ENCODE assay signal across 1 cellular context in genomic region chr18:573385-573784, GRCh38.
TF ChIP-seq lines count a peak whose summit lies in the region.

No MANE protein-coding gene starts in this region.

TF ChIP-seq in HepG2, 621 proteins besides CTCF, POLR2A, EP300 and RAD21 (continued from another document):
- TF ChIP-seq HBP1 (CRISPR knock-in tag; IDR thresholded peaks at IDR 0.05; ENCODE audit: low read depth) (no peak), ADNP (CRISPR knock-in tag; IDR thresholded peaks at IDR 0.05) (no peak), ZBTB8A (CRISPR knock-in tag; IDR thresholded peaks at IDR 0.05; ENCODE audit: borderline replicate concordance, low read depth) (no peak), TSC22D2 (CRISPR knock-in tag; IDR thresholded peaks at IDR 0.05; ENCODE audit: borderline replicate concordance) (no peak), TFE3 (CRISPR knock-in tag; IDR thresholded peaks at IDR 0.05) (no peak), ZNF180 (CRISPR knock-in tag; IDR thresholded peaks at IDR 0.05; ENCODE audit: borderline replicate concordance, low read depth) (no peak), HOXA7 (CRISPR knock-in tag; IDR thresholded peaks at IDR 0.05) (no peak), ZFP41 (CRISPR knock-in tag; IDR thresholded peaks at IDR 0.05; ENCODE audit: borderline replicate concordance) (no peak), GATAD2A (CRISPR knock-in tag; IDR thresholded peaks at IDR 0.05) (peak; percentile 53), PITX1 (CRISPR knock-in tag; IDR thresholded peaks at IDR 0.05) (peak; percentile 86), JUNB (CRISPR knock-in tag; IDR thresholded peaks at IDR 0.05; ENCODE audit: borderline replicate concordance) (no peak), ZNF232 (CRISPR knock-in tag; IDR thresholded peaks at IDR 0.05; ENCODE audit: borderline replicate concordance) (0 out of 2 replicates have a peak, but pooled peaks have one; percentile 46), ZSCAN22 (CRISPR knock-in tag; IDR thresholded peaks at IDR 0.05) (no peak)
